18 cellular contexts compared by ENCODE assay signal in the genomic region with DNA sequence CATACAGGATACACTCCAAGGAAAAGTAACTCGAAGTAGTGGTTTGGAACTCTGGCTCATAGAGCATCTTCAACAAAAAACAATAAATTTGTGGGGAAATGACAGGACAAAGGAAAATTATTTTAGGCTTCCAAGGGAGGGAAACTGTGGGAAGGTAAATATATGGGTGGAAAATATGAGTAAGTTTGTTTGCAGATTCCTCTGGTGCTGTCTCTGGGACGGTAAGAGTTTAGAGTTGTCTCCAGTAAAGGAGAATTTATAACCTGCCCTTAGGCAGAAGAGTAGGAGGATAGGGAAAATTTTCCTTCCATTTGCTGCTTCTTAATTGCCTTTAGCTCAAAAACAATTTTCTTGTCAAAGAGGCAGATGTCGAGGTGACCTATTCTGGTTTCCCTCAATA.
"Had no signal": no experiment of that assay in that cellular context is flagged by ENCODE, and none has a peak within 500 bp of the region (broad histone marks: within the 10 kb centered on the region; RNA-seq: fewer than 3 reads in every experiment).

No MANE protein-coding gene starts in this region.

- H3K36me3 Mint-ChIP-seq: naive thymus-derived CD8-positive, alpha-beta T cell had no signal

- H3K27ac Mint-ChIP-seq: endodermal cell had no signal

- H3K9me3 ChIP-seq: mucosa of descending colon, sigmoid colon, stomach, upper lobe of left lung, vagina had no signal

- ATAC-seq: heart left ventricle; left colon; mucosa of descending colon; naive thymus-derived CD8-positive, alpha-beta T cell had no signal

- FAIRE-seq: frontal cortex had no signal

- H3K4me3 Mint-ChIP-seq: endodermal cell; naive thymus-derived CD8-positive, alpha-beta T cell; neural crest cell had no signal

- H3K4me3 ChIP-seq: coronary artery, heart left ventricle, mucosa of descending colon, sigmoid colon, skin epidermis, stomach, upper lobe of left lung, vagina had no signal

- H3K27me3 ChIP-seq: heart left ventricle, sigmoid colon, stomach, upper lobe of left lung, vagina had no signal

- DNase-seq: effector CD4-positive, alpha-beta T cell; endodermal cell; heart left ventricle; hippocampal formation; left colon; mucosa of descending colon; naive thymus-derived CD8-positive, alpha-beta T cell; posterior cingulate gyrus; sigmoid colon; stimulated activated CD4-positive, alpha-beta T cell treated with anti-CD3 and anti-CD28 coated beads, Interleukin-12 subunit alpha, Interleukin-12 subunit beta, amount 100 ng/mL, for 4 hours; stimulated activated naive CD4-positive, alpha-beta T cell; stomach; upper lobe of left lung had no signal

- H3K4me1 ChIP-seq: sigmoid colon, vagina had no signal

- H3K9me3 Mint-ChIP-seq: endodermal cell had no signal

- H3K27ac ChIP-seq: coronary artery, heart left ventricle, sigmoid colon, skin epidermis, stomach, upper lobe of left lung, vagina had no signal

- H3K4me1 Mint-ChIP-seq: endodermal cell; naive thymus-derived CD8-positive, alpha-beta T cell had no signal

- H3K36me3 ChIP-seq: sigmoid colon, vagina had no signal
